In genomic region chr14:46964378-46964777, GRCh38 we compare ENCODE assay signal across 23 cellular contexts.
DNase-seq lines count a peak whose midpoint lies in the region; ATAC-seq, FAIRE-seq and TF ChIP-seq lines count a peak whose summit lies in the region.
"Had no signal": no experiment of that assay in that cellular context is flagged by ENCODE, and none has a peak within 500 bp of the region (broad histone marks: within the 10 kb centered on the region; RNA-seq: fewer than 3 reads in every experiment).

No MANE protein-coding gene starts in this region.

- TF ChIP-seq CTCF in body of pancreas (IDR thresholded peaks at IDR 0.05) (no peak), left lung (IDR thresholded peaks at IDR 0.05) (no peak), osteoblast (IDR thresholded peaks at IDR 0.05; ENCODE audit: extremely low read depth, low read depth, low read length) (no peak)

- H4K20me1 ChIP-seq in osteoblast (ENCODE audit: insufficient read depth, low read length), result no peaks in the 10 kb centered on the region

- H3K36me3 ChIP-seq in body of pancreas (replicated peaks in 1 of 2; ENCODE audit: insufficient read depth in 1 of 2, low read depth in 2 of 2) (no peaks in the 10 kb centered on the region), left lung (no peaks in the 10 kb centered on the region), osteoblast (ENCODE audit: insufficient read depth, low read length) (no peaks in the 10 kb centered on the region)

- H3K4me2 ChIP-seq in osteoblast (ENCODE audit: insufficient read depth, low read length), result no peak overlapping the region

- no peak overlapping the region for H3K4me3 Mint-ChIP-seq in activated T-cell treated with anti-CD3 and anti-CD28 coated beads, Interleukin-2, amount 50 U/mL, for 4 hours
- H3K4me3 Mint-ChIP-seq: B cell; CD4-positive, alpha-beta T cell had no signal

- no peak overlapping the region for H3K27ac ChIP-seq in body of pancreas
- H3K27ac ChIP-seq in left lung, result no peak overlapping the region
- no peak overlapping the region for H3K27ac ChIP-seq in osteoblast (ENCODE audit: low read depth, low read length)
- H3K27ac ChIP-seq: GM23248, HL-60 had no signal

- H3K27me3 ChIP-seq in body of pancreas (no peaks in the 10 kb centered on the region), left lung (no peaks in the 10 kb centered on the region), osteoblast (ENCODE audit: insufficient read depth, low read length) (no peaks in the 10 kb centered on the region)

- TF ChIP-seq POLR2A in body of pancreas (IDR thresholded peaks at IDR 0.05), result no peak

- no peak overlapping the region for H2AFZ ChIP-seq in osteoblast (ENCODE audit: low read length)
- H2AFZ ChIP-seq: GM23248 had no signal

- H3K4me1 ChIP-seq in body of pancreas (no peaks in the 10 kb centered on the region), left lung (no peaks in the 10 kb centered on the region), osteoblast (ENCODE audit: insufficient read depth, low read length) (no peaks in the 10 kb centered on the region)

- FAIRE-seq in urothelium cell line (lab: Jason Lieb, UNC), result peak; percentile 35
- FAIRE-seq: A204.1, D721Med, G401.6, GM12891, GM19239, H54 had no signal

- ATAC-seq in body of pancreas (peak; percentile 56), left lung (peak; percentile 93), GM21447 (IDR thresholded peaks at IDR 0.05; ENCODE audit: unreplicated experiment) (no peak)
- ATAC-seq in activated T-cell treated with anti-CD3 and anti-CD28 coated beads, Interleukin-2, amount 50 U/mL, for 4 hours, result no peak
- ATAC-seq: HCT116 had no signal

- H3K9me3 Mint-ChIP-seq in activated T-cell treated with anti-CD3 and anti-CD28 coated beads, Interleukin-2, amount 50 U/mL, for 4 hours, result peaks cover 11% of the 10 kb centered on the region

- H3K4me3 ChIP-seq in body of pancreas, result no peak overlapping the region
- H3K4me3 ChIP-seq in left lung, result no peak overlapping the region
- H3K4me3 ChIP-seq in osteoblast (ENCODE audit: insufficient read depth, low read length), result no peak overlapping the region
- H3K4me3 ChIP-seq: GM23248 had no signal

- no peaks in the 10 kb centered on the region for H3K4me1 Mint-ChIP-seq in activated T-cell treated with anti-CD3 and anti-CD28 coated beads, Interleukin-2, amount 50 U/mL, for 4 hours (ENCODE audit: low read depth)
- H3K4me1 Mint-ChIP-seq: B cell had no signal

- no peaks in the 10 kb centered on the region for H3K27me3 Mint-ChIP-seq in activated T-cell treated with anti-CD3 and anti-CD28 coated beads, Interleukin-2, amount 50 U/mL, for 4 hours (ENCODE audit: low read depth)
- H3K27me3 Mint-ChIP-seq: B cell; CD4-positive, alpha-beta T cell had no signal

- intact Hi-C loops in body of pancreas (cut with DNase I) (no loop called here), left lung (cut with DNase I) (no loop called here)

- no peaks in the 10 kb centered on the region for H3K79me2 ChIP-seq in osteoblast (ENCODE audit: insufficient read depth, low read length)

- H3K9me3 ChIP-seq in body of pancreas (no peaks in the 10 kb centered on the region), left lung (peaks cover 0 to 7% of the 10 kb centered on the region in 2 donors), osteoblast (ENCODE audit: low read depth, low read length) (no peaks in the 10 kb centered on the region)

- WGBS in body of pancreas, 2 donors, result 13 to 14% methylated on average over 3 of the region's 3 CpGs

- DNase-seq in body of pancreas (no peak), left lung (no peak), osteoblast (ENCODE audit: insufficient read length, low spot score, missing footprints) (peak; percentile 35), urothelium cell line (ENCODE audit: low spot score) (no peak), SK-N-DZ (ENCODE audit: low spot score) (no peak)
- DNase-seq in activated T-cell treated with anti-CD3 and anti-CD28 coated beads, Interleukin-2, amount 50 U/mL, for 4 hours, result no peak
- DNase-seq: C1 segment of cervical spinal cord; CD4-positive, alpha-beta T cell; DMS153; DMS79 treated with DMSO at 0.1 percent for 48 hours; EL; GM23248; IMR-90 had no signal

- H3K36me3 Mint-ChIP-seq in activated T-cell treated with anti-CD3 and anti-CD28 coated beads, Interleukin-2, amount 50 U/mL, for 4 hours (ENCODE audit: insufficient read depth), result no peaks in the 10 kb centered on the region

Comparison
In these comparisons a context has a peak if more than half of its experiments do, and no peak if none do; other contexts are left out.
1. ATAC-seq: peak in body of pancreas (single experiment) and left lung (single experiment); none in activated T-cell treated with anti-CD3 and anti-CD28 coated beads, Interleukin-2, amount 50 U/mL, for 4 hours (0 of 2) and GM21447 (single experiment).